ENCODE assay signal across 22 cellular contexts in the genomic region with DNA sequence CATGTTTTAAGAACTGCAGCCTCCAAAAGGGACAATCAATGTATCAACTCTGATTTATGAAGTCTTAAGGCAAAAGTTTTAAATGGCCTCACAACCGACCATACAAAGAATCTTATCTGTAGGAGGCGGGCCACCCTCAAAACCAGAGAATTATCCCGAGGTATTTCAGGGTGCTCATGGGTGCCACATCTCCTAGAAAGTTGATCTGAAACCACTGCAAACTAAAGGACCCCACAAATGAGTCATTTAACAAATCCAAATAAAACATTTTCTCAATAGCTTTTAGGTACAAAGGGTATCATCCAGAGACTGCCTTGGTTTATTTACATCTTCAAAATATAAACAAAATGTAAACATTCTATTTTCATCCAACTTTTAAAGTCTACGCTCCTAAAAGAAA.
"Had no signal": no experiment of that assay in that cellular context is flagged by ENCODE, and none has a peak within 500 bp of the region (broad histone marks: within the 10 kb centered on the region; RNA-seq: fewer than 3 reads in every experiment).

No MANE protein-coding gene starts in this region.

- H3K36me3 ChIP-seq: brain microvascular endothelial cell, lower lobe of right lung, neutrophil, tibial artery, vagina had no signal

- H3K27me3 ChIP-seq: brain microvascular endothelial cell, neutrophil, spleen, tibial artery, vagina had no signal

- H3K4me3 Mint-ChIP-seq: activated CD4-positive, alpha-beta T cell treated with anti-CD3 and anti-CD28 coated beads, Interleukin-2, amount 10 ng/mL, durations not matched to agents 7 days and 5 days; activated naive CD4-positive, alpha-beta T cell treated with anti-CD3 and anti-CD28 coated beads for 36 hours; mesothelial cell of epicardium; natural killer cell treated with Interleukin-12 subunit alpha and Interleukin-12 subunit beta and Interleukin-15 and Interleukin-18, amount 100 ng/mL, for 72 hours had no signal

- H3K27ac ChIP-seq: brain microvascular endothelial cell, lower lobe of right lung, neutrophil, tibial artery, vagina had no signal

- DNase-seq: activated CD4-positive, alpha-beta T cell treated with anti-CD3 and anti-CD28 coated beads, Interleukin-2, amount 10 ng/mL, durations not matched to agents 7 days and 5 days; activated naive CD4-positive, alpha-beta T cell treated with anti-CD3 and anti-CD28 coated beads for 36 hours; anterior cingulate cortex; brain microvascular endothelial cell; central memory CD4-positive, alpha-beta T cell; erythroblast; foreskin melanocyte; glutamatergic neuron; hippocampal formation; islet precursor cell; lower lobe of right lung; spleen; stimulated activated CD8-positive, alpha-beta memory T cell treated with anti-CD3 and anti-CD28 coated beads, Interleukin-4, amount 100 ng/mL, for 48 hours; stimulated activated naive CD8-positive, alpha-beta T cell treated with anti-CD3 and anti-CD28 coated beads, Interleukin-15, Interleukin-2, amounts not matched to agents 100 U/mL and 50 U/mL, for 24 hours; substantia nigra; T-helper 1 cell; tibial artery had no signal

- H3K27me3 Mint-ChIP-seq: activated CD4-positive, alpha-beta T cell treated with anti-CD3 and anti-CD28 coated beads, Interleukin-2, amount 10 ng/mL, durations not matched to agents 7 days and 5 days; natural killer cell treated with Interleukin-12 subunit alpha and Interleukin-12 subunit beta and Interleukin-15 and Interleukin-18, amount 100 ng/mL, for 72 hours had no signal

- H3K4me3 ChIP-seq: lower lobe of right lung, spleen, tibial artery, vagina had no signal

- H3K36me3 Mint-ChIP-seq: mesothelial cell of epicardium had no signal

- ATAC-seq: activated CD4-positive, CD25-positive, alpha-beta regulatory T cell treated with anti-CD3 and anti-CD28 coated beads, Interleukin-2, amount 50 U/mL, for 24 hours; lower lobe of right lung; natural killer cell treated with Interleukin-12 subunit alpha and Interleukin-12 subunit beta and Interleukin-15 and Interleukin-18, amount 100 ng/mL, for 72 hours; stimulated activated naive CD8-positive, alpha-beta T cell treated with anti-CD3 and anti-CD28 coated beads, Interleukin-15, Interleukin-2, amounts not matched to agents 100 U/mL and 50 U/mL, for 24 hours had no signal

- H3K27ac Mint-ChIP-seq: activated CD4-positive, alpha-beta T cell treated with anti-CD3 and anti-CD28 coated beads, Interleukin-2, amount 10 ng/mL, durations not matched to agents 7 days and 5 days; activated naive CD4-positive, alpha-beta T cell treated with anti-CD3 and anti-CD28 coated beads for 36 hours; mesothelial cell of epicardium; natural killer cell treated with Interleukin-12 subunit alpha and Interleukin-12 subunit beta and Interleukin-15 and Interleukin-18, amount 100 ng/mL, for 72 hours had no signal

- H3K9me3 ChIP-seq: lower lobe of right lung, neutrophil, spleen, tibial artery, vagina had no signal

- H3K9me3 Mint-ChIP-seq: activated naive CD4-positive, alpha-beta T cell treated with anti-CD3 and anti-CD28 coated beads for 36 hours; natural killer cell treated with Interleukin-12 subunit alpha and Interleukin-12 subunit beta and Interleukin-15 and Interleukin-18, amount 100 ng/mL, for 72 hours had no signal
